8 cellular contexts compared by ENCODE assay signal in genomic region chr17:75826561-75827290, GRCh38. TPM values are rescaled to one million over a fixed set of nuclear protein-coding genes. Genes with fewer than 3 reads are reported as not detected.
DNase-seq lines count a peak whose midpoint lies in the region; ATAC-seq, FAIRE-seq and TF ChIP-seq lines count a peak whose summit lies in the region.

No MANE protein-coding gene starts in this region.

- TF ChIP-seq POLR2A in GM12891 (IDR thresholded peaks at IDR 0.05; ENCODE audit: low read depth, low read length): no peak

- H3K4me3 ChIP-seq in skeletal muscle tissue (ENCODE audit: low read length in 3 of 3): no peak overlapping the region

- FAIRE-seq in GM12891 (lab: Jason Lieb, UNC) (no peak), frontal cortex (lab: Jason Lieb, UNC) (no peak)

- peak overlapping the region in 2 of 3 donors; percentile 16 to 78 for H3K9ac ChIP-seq in skeletal muscle tissue (ENCODE audit: low read depth in 1 of 3, low read length in 3 of 3)

- no peak for ATAC-seq in activated B cell treated with CpG ODN at 0.5 μM for 24 hours (ENCODE audit: low read depth)
- ATAC-seq in left ventricle myocardium superior: peak; percentile 2

- H3K27me3 Mint-ChIP-seq in activated B cell treated with CpG ODN at 0.5 μM for 24 hours: no peaks in the 10 kb centered on the region

- CTCF ChIA-PET in activated B cell treated with CpG ODN at 0.5 μM for 24 hours (lab: Charles Lee): interaction anchor here (0.7 to 6.7 kb wide), 16 partner anchors 18 to 193 kb away, joined by 3 to 68 read pairs (median 4); partner anchors contain the start of genes GALK1, SMIM5, UNC13D and WBP2

- no peaks in the 10 kb centered on the region for H3K9me3 Mint-ChIP-seq in activated B cell treated with CpG ODN at 0.5 μM for 24 hours

- H3K9me3 ChIP-seq in skeletal muscle tissue (ENCODE audit: control insufficient read depth in 3 of 3, low read length in 3 of 3): no peaks in the 10 kb centered on the region

- H3K4me1 ChIP-seq in skeletal muscle tissue (ENCODE audit: control insufficient read depth in 3 of 3, insufficient read depth in 3 of 3, low read length in 3 of 3): peaks cover 19 to 20% (median 20%) of the 10 kb centered on the region in 3 donors

- no peak for TF ChIP-seq CTCF in activated B cell treated with CpG ODN at 0.5 μM for 24 hours (IDR thresholded peaks at IDR 0.05)

- peak overlapping the region; percentile 77 for H3K27ac Mint-ChIP-seq in activated B cell treated with CpG ODN at 0.5 μM for 24 hours

- POLR2A ChIA-PET in activated B cell treated with CpG ODN at 0.5 μM for 24 hours (lab: Charles Lee): interaction anchor here (0.5 to 7.0 kb wide), 19 partner anchors 9 to 530 kb away, joined by 3 to 90 read pairs (median 5); partner anchors contain the start of genes GALK1, TRIM65, UNC13D and UNK

- no peak for DNase-seq in GM12891 (ENCODE audit: insufficient read length, low spot score)
- DNase-seq in activated B cell treated with CpG ODN at 0.5 μM for 24 hours: no peak
- no peak for DNase-seq in left ventricle myocardium superior
- DNase-seq in activated CD4-positive, CD25-positive, alpha-beta regulatory T cell treated with anti-CD3 and anti-CD28 coated beads, Interleukin-2, amount 50 U/mL, for 72 hours: no peak
- no peak for DNase-seq in frontal cortex (ENCODE audit: low spot score in 2 of 2)
- no peak for DNase-seq in stimulated activated CD4-positive, alpha-beta T cell treated with anti-CD3 and anti-CD28 coated beads, Interleukin-2, amount 100 ng/mL, for 24 hours
- no peak for DNase-seq in GDM1 (lab: John Stamatoyannopoulos, UW)

- no peaks in the 10 kb centered on the region for H3K27me3 ChIP-seq in skeletal muscle tissue (ENCODE audit: control insufficient read depth in 3 of 3, insufficient read depth in 3 of 3, low read length in 3 of 3)

- H3K4me3 Mint-ChIP-seq in activated B cell treated with CpG ODN at 0.5 μM for 24 hours: no peak overlapping the region

- intact Hi-C loops in activated B cell treated with CpG ODN at 0.5 μM for 24 hours (cut with micrococcal nuclease): loop anchor here (1.0 kb wide), 3 partner anchors 47 to 73 kb away; a partner anchor contains a TSS
- intact Hi-C loops in left ventricle myocardium superior (cut with micrococcal nuclease): no loop called here

- H3K36me3 ChIP-seq in skeletal muscle tissue (ENCODE audit: control insufficient read depth in 3 of 3, insufficient read depth in 3 of 3, low read length in 3 of 3): peaks cover 28 to 38% (median 32%) of the 10 kb centered on the region in 3 donors

- H3K4me1 Mint-ChIP-seq in activated B cell treated with CpG ODN at 0.5 μM for 24 hours: peaks cover 14% of the 10 kb centered on the region

- H3K36me3 Mint-ChIP-seq in activated B cell treated with CpG ODN at 0.5 μM for 24 hours (ENCODE audit: low read depth): peaks cover 40% of the 10 kb centered on the region

- peak overlapping the region; percentile 73 for H3K27ac ChIP-seq in skeletal muscle tissue (ENCODE audit: low read depth, low read length)

TF ChIP-seq in GM12891, 5 proteins besides CTCF, POLR2A, EP300 and RAD21:
- TF ChIP-seq TAF1 (IDR thresholded peaks at IDR 0.05; ENCODE audit: low read depth, low read length) (no peak), POU2F2 (IDR thresholded peaks at IDR 0.05; ENCODE audit: low read depth, low read length) (no peak), PAX5 (IDR thresholded peaks at IDR 0.05; ENCODE audit: insufficient read depth, low read length, severe bottlenecking) (no peak), POLR2AphosphoS5 (IDR thresholded peaks at IDR 0.05; ENCODE audit: low read depth, low read length) (peak; percentile 17; the same call in 1 of the 2 replicates)

RNA-seq across cellular contexts. Expression of gene UNC13D, which starts 17.5 kb away (rescaled TPM):
- 25.9 TPM for polyA plus RNA-seq in GM12891 (2012; ENCODE audit: low read depth, missing spikeins)
- total RNA-seq in activated B cell treated with CpG ODN at 0.5 μM for 24 hours (90.4 and 102 TPM in 2 replicates), left ventricle myocardium superior (8.6 TPM), skeletal muscle tissue (1.6 TPM), frontal cortex (0.41 TPM)

RNA-seq across cellular contexts. Expression of gene WBP2, which starts 28.4 kb away (rescaled TPM):
- polyA plus RNA-seq in GM12891 (2012; ENCODE audit: low read depth, missing spikeins): 60.5 TPM
- total RNA-seq in activated B cell treated with CpG ODN at 0.5 μM for 24 hours (66.0 and 68.7 TPM in 2 replicates), left ventricle myocardium superior (152 TPM), skeletal muscle tissue (17.7 TPM), frontal cortex (22.0 TPM)

RNA-seq across cellular contexts. Expression of gene UNK, which starts 42.1 kb away (rescaled TPM):
- 20.3 TPM for polyA plus RNA-seq in GM12891 (2012; ENCODE audit: low read depth, missing spikeins)
- total RNA-seq in activated B cell treated with CpG ODN at 0.5 μM for 24 hours (52.3 and 61.2 TPM in 2 replicates), left ventricle myocardium superior (14.8 TPM), skeletal muscle tissue (15.7 TPM), frontal cortex (21.2 TPM)

RNA-seq across cellular contexts. Expression of gene TRIM47, which starts 51.7 kb away (rescaled TPM):
- 1.0 TPM for polyA plus RNA-seq in GM12891 (2012; ENCODE audit: low read depth, missing spikeins)
- 3.1 and 3.5 TPM in 2 replicates for total RNA-seq in activated B cell treated with CpG ODN at 0.5 μM for 24 hours
- total RNA-seq in left ventricle myocardium superior: 24.4 TPM
- total RNA-seq in skeletal muscle tissue: 23.5 TPM
- 13.9 TPM for total RNA-seq in frontal cortex
